Comparison of ENCODE assay signal across 13 cellular contexts in the genomic region with DNA sequence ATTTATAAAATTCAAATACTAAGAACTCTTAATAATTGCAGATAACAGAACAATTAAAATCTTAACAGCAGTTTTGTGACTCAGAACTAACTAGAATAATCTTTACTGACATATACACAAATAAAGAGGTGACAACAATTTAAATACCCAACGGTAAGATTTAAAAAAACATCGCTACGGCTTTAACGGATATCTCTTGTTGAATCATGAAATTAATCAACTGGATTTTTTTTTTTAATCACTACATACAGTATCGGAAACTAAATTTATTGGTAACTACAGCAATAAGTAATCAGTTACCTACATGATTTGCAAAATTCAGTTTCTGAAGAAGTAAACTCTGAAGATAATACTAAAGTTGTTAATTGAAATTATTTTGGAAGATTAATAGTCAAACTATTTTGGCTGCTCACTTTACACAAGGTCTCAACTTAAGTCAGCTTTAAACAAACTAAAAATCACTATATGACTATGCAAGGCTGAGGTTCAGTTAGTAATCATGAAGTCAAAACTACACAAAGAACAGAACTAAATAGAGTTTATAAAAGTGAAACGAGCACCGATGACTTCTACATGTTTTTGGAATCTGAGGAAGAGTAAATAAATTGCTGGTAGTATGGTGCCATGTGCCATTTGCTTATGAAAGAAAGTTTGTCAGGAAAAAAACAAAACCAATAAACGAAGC.
"Had no signal": no experiment of that assay in that cellular context is flagged by ENCODE, and none has a peak within 500 bp of the region (broad histone marks: within the 10 kb centered on the region; RNA-seq: fewer than 3 reads in every experiment).

No MANE protein-coding gene starts in this region.

- H3K27ac Mint-ChIP-seq: dendritic cell treated with granulocyte-macrophage colony-stimulating factor and Interleukin-4, amounts not matched to agents 40 ng/mL and 50 ng/mL, for 4 days; memory B cell; stimulated activated memory B cell treated with anti-CD40 and anti-IgM and Interleukin-4, amounts not matched to agents 10 μg/mL and 1 μg/mL and 100 μg/mL, for 72 hours had no signal

- H3K9me3 Mint-ChIP-seq: dendritic cell treated with granulocyte-macrophage colony-stimulating factor and Interleukin-4, amounts not matched to agents 40 ng/mL and 50 ng/mL, for 4 days; memory B cell; naive thymus-derived CD4-positive, alpha-beta T cell; stimulated activated memory B cell treated with anti-CD40 and anti-IgM and Interleukin-4, amounts not matched to agents 10 μg/mL and 1 μg/mL and 100 μg/mL, for 72 hours had no signal

- H3K4me3 Mint-ChIP-seq: dendritic cell treated with granulocyte-macrophage colony-stimulating factor and Interleukin-4, amounts not matched to agents 40 ng/mL and 50 ng/mL, for 4 days; memory B cell; naive thymus-derived CD4-positive, alpha-beta T cell; stimulated activated memory B cell treated with anti-CD40 and anti-IgM and Interleukin-4, amounts not matched to agents 10 μg/mL and 1 μg/mL and 100 μg/mL, for 72 hours had no signal

- DNase-seq: activated CD4-positive, alpha-beta T cell treated with anti-CD3 and anti-CD28 coated beads for 1 hour; effector memory CD4-positive, alpha-beta T cell; foreskin keratinocyte; left ventricle myocardium inferior; mucosa of descending colon; naive thymus-derived CD4-positive, alpha-beta T cell; retina; stimulated activated CD4-positive, alpha-beta T cell treated with anti-CD3 and anti-CD28 coated beads, Interleukin-12 subunit alpha, Interleukin-12 subunit beta, amount 100 ng/mL, for 4 hours; T1000; transverse colon had no signal

- ATAC-seq: mucosa of descending colon; naive thymus-derived CD4-positive, alpha-beta T cell; stimulated activated memory B cell treated with anti-CD40 and anti-IgM and Interleukin-4, amounts not matched to agents 10 μg/mL and 1 μg/mL and 100 μg/mL, for 72 hours had no signal

- H3K27me3 Mint-ChIP-seq: dendritic cell treated with granulocyte-macrophage colony-stimulating factor and Interleukin-4, amounts not matched to agents 40 ng/mL and 50 ng/mL, for 4 days; memory B cell; naive thymus-derived CD4-positive, alpha-beta T cell; stimulated activated memory B cell treated with anti-CD40 and anti-IgM and Interleukin-4, amounts not matched to agents 10 μg/mL and 1 μg/mL and 100 μg/mL, for 72 hours had no signal
